9 cellular contexts compared by ENCODE assay signal in the genomic region with DNA sequence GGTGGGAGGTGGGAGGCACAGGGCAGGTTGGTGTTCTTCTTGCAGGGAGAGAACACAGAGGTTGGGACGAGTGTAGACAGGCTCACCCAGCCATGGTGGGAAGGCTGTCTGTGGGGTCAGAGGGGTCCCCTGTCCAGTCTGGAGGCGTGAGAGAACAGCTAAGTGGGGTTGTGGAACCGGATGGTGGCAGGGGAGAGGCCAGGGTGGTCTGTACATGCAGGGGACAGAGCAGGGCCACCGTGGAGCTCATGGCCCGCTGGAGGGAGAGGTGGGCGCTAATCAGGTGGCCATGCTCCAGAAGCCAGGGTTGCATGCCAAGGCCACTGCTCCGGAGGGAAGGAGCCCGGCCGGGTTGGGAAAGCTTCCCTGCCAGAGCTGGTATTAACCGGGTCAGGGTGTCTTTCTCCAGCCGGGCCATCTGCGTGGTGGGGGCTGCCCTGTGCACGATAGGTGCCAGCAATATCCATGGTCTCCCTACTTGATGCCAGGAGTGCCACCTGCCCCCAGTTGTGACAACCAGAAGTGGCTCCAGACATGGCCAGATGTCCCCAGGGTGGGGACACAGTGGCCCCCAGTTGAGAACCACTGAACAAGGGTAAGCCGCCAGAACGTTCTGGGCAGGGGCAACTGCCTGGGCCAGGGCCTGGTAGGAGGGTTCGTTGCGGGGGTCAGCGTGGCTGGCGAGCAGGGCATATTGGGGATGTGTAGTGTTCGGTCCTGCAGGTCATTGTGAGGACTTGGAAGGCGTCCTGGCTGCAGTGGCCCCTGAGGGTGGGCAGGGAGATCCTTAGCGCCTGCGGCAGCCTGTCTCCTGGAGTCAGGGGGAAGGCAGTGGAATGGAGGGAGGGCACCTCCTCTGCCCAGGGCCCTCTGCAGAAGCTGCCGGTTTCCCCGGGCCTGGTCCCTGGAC. TPM values are rescaled to one million over a fixed set of nuclear protein-coding genes. Genes with fewer than 3 reads are reported as not detected.
A peak's percentile ranks its signal among the peaks of the same experiment; 100 is the strongest.
DNase-seq lines count a peak whose midpoint lies in the region; ATAC-seq and TF ChIP-seq lines count a peak whose summit lies in the region.
"Had no signal": no experiment of that assay in that cellular context is flagged by ENCODE, and none has a peak within 500 bp of the region (broad histone marks: within the 10 kb centered on the region; RNA-seq: fewer than 3 reads in every experiment).

No MANE protein-coding gene starts in this region.

- DNase-seq in activated naive CD4-positive, alpha-beta T cell treated with anti-CD3 and anti-CD28 coated beads for 36 hours: no peak
- DNase-seq in activated naive CD4-positive, alpha-beta T cell treated with anti-CD3 and anti-CD28 coated beads, Interleukin-2, amount 50 U/mL, for 16 hours: no peak
- no peak for DNase-seq in upper lobe of right lung
- no peak for DNase-seq in hepatocyte (ENCODE audit: low spot score)
- no peak for DNase-seq in HEK293T (ENCODE audit: extremely low spot score)
- DNase-seq: NCI-H2081 had no signal

- H3K9ac ChIP-seq in mucosa of stomach (ENCODE audit: low read length): peak overlapping the region; percentile 43

- peaks cover 61% of the 10 kb centered on the region for H3K79me2 ChIP-seq in hepatocyte

- H2AFZ ChIP-seq in hepatocyte: no peak overlapping the region

- H3K4me1 Mint-ChIP-seq in activated naive CD4-positive, alpha-beta T cell treated with anti-CD3 and anti-CD28 coated beads for 36 hours (ENCODE audit: low read depth): peaks cover 69% of the 10 kb centered on the region

- ATAC-seq in upper lobe of right lung (no peak), HG03354 (IDR thresholded peaks at IDR 0.05; ENCODE audit: poor library complexity, severe bottlenecking, unreplicated experiment) (no peak)

- POLR2A ChIA-PET in HEK293T (lab: Yijun Ruan, JAX): no interaction called here

- no peak overlapping the region for H3K4me3 Mint-ChIP-seq in activated naive CD4-positive, alpha-beta T cell treated with anti-CD3 and anti-CD28 coated beads for 36 hours

- H3K9me3 Mint-ChIP-seq in activated naive CD4-positive, alpha-beta T cell treated with anti-CD3 and anti-CD28 coated beads for 36 hours: no peaks in the 10 kb centered on the region

- H3K4me3 ChIP-seq in mucosa of stomach (ENCODE audit: low read length): no peak overlapping the region
- no peak overlapping the region for H3K4me3 ChIP-seq in upper lobe of right lung
- H3K4me3 ChIP-seq in hepatocyte: no peak overlapping the region

- no peak overlapping the region for H3K4me2 ChIP-seq in hepatocyte

- H3K27ac ChIP-seq in angular gyrus (ENCODE audit: low read depth, low read length): peak overlapping the region; percentile 22
- H3K27ac ChIP-seq in upper lobe of right lung: peak overlapping the region; percentile 36
- H3K27ac ChIP-seq in hepatocyte: no peak overlapping the region

- no peaks in the 10 kb centered on the region for H3K27me3 Mint-ChIP-seq in activated naive CD4-positive, alpha-beta T cell treated with anti-CD3 and anti-CD28 coated beads for 36 hours (ENCODE audit: low read depth)

- peaks cover 72% of the 10 kb centered on the region for H4K20me1 ChIP-seq in hepatocyte (ENCODE audit: insufficient read depth, poor library complexity, severe bottlenecking)

- H3K4me1 ChIP-seq in mucosa of stomach (ENCODE audit: control insufficient read depth, insufficient read depth, low read length) (peaks cover 56% of the 10 kb centered on the region), upper lobe of right lung (peaks cover 55% of the 10 kb centered on the region), hepatocyte (ENCODE audit: insufficient read depth) (peaks cover 18% of the 10 kb centered on the region)

- peaks cover 9% of the 10 kb centered on the region for H3K36me3 Mint-ChIP-seq in activated naive CD4-positive, alpha-beta T cell treated with anti-CD3 and anti-CD28 coated beads for 36 hours (ENCODE audit: low read depth)

- H3K9me2 ChIP-seq in hepatocyte (replicated peaks; ENCODE audit: insufficient read depth): no peaks in the 10 kb centered on the region

- H3K27me3 ChIP-seq in mucosa of stomach (ENCODE audit: control insufficient read depth, insufficient read depth, low read length) (no peaks in the 10 kb centered on the region), upper lobe of right lung (no peaks in the 10 kb centered on the region), hepatocyte (no peaks in the 10 kb centered on the region)

- TF ChIP-seq CTCF in upper lobe of right lung (IDR thresholded peaks at IDR 0.05) (no peak), hepatocyte (IDR thresholded peaks at IDR 0.05; ENCODE audit: poor library complexity) (no peak)

- CTCF ChIA-PET in activated naive CD4-positive, alpha-beta T cell treated with anti-CD3 and anti-CD28 coated beads for 36 hours (lab: Charles Lee): no interaction called here
- CTCF ChIA-PET in HEK293T (lab: Yijun Ruan, JAX): no interaction called here

- H3K9me3 ChIP-seq in mucosa of stomach (ENCODE audit: control insufficient read depth, low read length) (no peaks in the 10 kb centered on the region), upper lobe of right lung (no peaks in the 10 kb centered on the region), hepatocyte (ENCODE audit: low read depth) (no peaks in the 10 kb centered on the region)

- intact Hi-C loops in activated naive CD4-positive, alpha-beta T cell treated with anti-CD3 and anti-CD28 coated beads for 36 hours (cut with micrococcal nuclease): no loop called here
- intact Hi-C loops in upper lobe of right lung (cut with DNase I): no loop called here

- 90% methylated on average over 25 of the region's 25 CpGs for WGBS in hepatocyte (ENCODE audit: low lambda C conversion rate, missing lambda C conversion rate)

- H3K36me3 ChIP-seq in mucosa of stomach (ENCODE audit: control insufficient read depth, insufficient read depth, low read length): peaks cover 2% of the 10 kb centered on the region
- peaks cover 26% of the 10 kb centered on the region for H3K36me3 ChIP-seq in upper lobe of right lung
- no peaks in the 10 kb centered on the region for H3K36me3 ChIP-seq in hepatocyte (replicated peaks; ENCODE audit: insufficient read depth, low read depth)

- H3K27ac Mint-ChIP-seq in activated naive CD4-positive, alpha-beta T cell treated with anti-CD3 and anti-CD28 coated beads for 36 hours: peak overlapping the region; percentile 83

TF ChIP-seq in HEK293T, 16 proteins besides CTCF, POLR2A, EP300 and RAD21:
- TF ChIP-seq TARDBP (IDR thresholded peaks at IDR 0.05) (no peak), HDGF (IDR thresholded peaks at IDR 0.05; ENCODE audit: borderline replicate concordance) (no peak), ZNF384 (IDR thresholded peaks at IDR 0.05) (no peak), SUZ12 (IDR thresholded peaks at IDR 0.05) (no peak), FOXK2 (IDR thresholded peaks at IDR 0.05) (no peak), CTBP1 (IDR thresholded peaks at IDR 0.05; ENCODE audit: borderline replicate concordance) (no peak)

RNA-seq across cellular contexts. Expression of a gene that starts 5.1 kb away (rescaled TPM):
- 10 to 100 TPM; 12.0 to 13.6 TPM for total RNA-seq in activated naive CD4-positive, alpha-beta T cell treated with anti-CD3 and anti-CD28 coated beads for 36 hours
- total RNA-seq in upper lobe of right lung: 31.1 TPM
- 18.8 and 18.9 TPM in 2 replicates for total RNA-seq in hepatocyte
- 16.4 and 16.7 TPM in 2 replicates for polyA plus RNA-seq in hepatocyte
